In the genomic region with DNA sequence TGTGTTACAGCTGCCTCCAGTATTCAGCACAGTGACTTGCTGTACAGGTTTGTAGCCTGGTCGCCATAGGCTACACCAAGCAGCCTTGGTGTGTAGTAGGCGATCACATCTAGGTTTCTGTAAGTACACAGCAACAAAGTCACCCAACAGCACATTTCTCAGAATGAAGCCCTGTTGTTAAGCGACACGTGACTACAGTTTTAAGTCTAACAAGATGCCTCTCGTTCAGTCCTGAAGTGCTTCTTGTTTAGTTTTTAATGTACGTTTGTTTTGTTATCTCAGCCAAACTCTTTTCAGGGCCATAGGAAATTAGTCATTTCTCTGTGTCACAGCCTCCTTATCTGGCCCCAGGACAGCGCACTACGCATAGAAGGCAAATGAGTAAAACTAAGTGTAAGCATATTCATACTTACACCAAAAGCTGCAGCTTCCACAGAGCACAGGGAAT, we compare ENCODE assay signal across 8 cellular contexts. TPM values are rescaled to one million over a fixed set of nuclear protein-coding genes. Genes with fewer than 3 reads are reported as not detected.
A peak's percentile ranks its signal among the peaks of the same experiment; 100 is the strongest.
DNase-seq lines count a peak whose midpoint lies in the region; ATAC-seq and TF ChIP-seq lines count a peak whose summit lies in the region.

No MANE protein-coding gene starts in this region.

- peaks cover 0 to 27% (median 8%) of the 10 kb centered on the region in 4 donors for H3K4me1 ChIP-seq in transverse colon

- intact Hi-C loops in left cardiac atrium (cut with DNase I) (no loop called here), transverse colon (cut with DNase I; ENCODE audit: low total_unique reads) (no loop called here)

- ATAC-seq in HG02852 (IDR thresholded peaks at IDR 0.05; ENCODE audit: unreplicated experiment) (peak; percentile 49), left cardiac atrium (peak; percentile 21 to 28)

- peaks cover 46% of the 10 kb centered on the region for H3K36me3 Mint-ChIP-seq in activated CD4-positive, alpha-beta memory T cell treated with anti-CD3 and anti-CD28 coated beads, Interleukin-2, amount 10 ng/mL, durations not matched to agents 7 days and 5 days (ENCODE audit: low read depth)

- no peaks in the 10 kb centered on the region for H3K27me3 ChIP-seq in transverse colon

- peaks cover 97% of the 10 kb centered on the region for H3K4me1 Mint-ChIP-seq in activated CD4-positive, alpha-beta memory T cell treated with anti-CD3 and anti-CD28 coated beads, Interleukin-2, amount 10 ng/mL, durations not matched to agents 7 days and 5 days

- H3K9me3 ChIP-seq in transverse colon = no peaks in the 10 kb centered on the region

- H3K27ac Mint-ChIP-seq in activated CD4-positive, alpha-beta memory T cell treated with anti-CD3 and anti-CD28 coated beads, Interleukin-2, amount 10 ng/mL, durations not matched to agents 7 days and 5 days = peak overlapping the region; percentile 96

- H3K9me3 Mint-ChIP-seq in activated CD4-positive, alpha-beta memory T cell treated with anti-CD3 and anti-CD28 coated beads, Interleukin-2, amount 10 ng/mL, durations not matched to agents 7 days and 5 days = no peaks in the 10 kb centered on the region

- POLR2A ChIA-PET in activated CD4-positive, alpha-beta memory T cell treated with anti-CD3 and anti-CD28 coated beads, Interleukin-2, amount 10 ng/mL, durations not matched to agents 7 days and 5 days (lab: Charles Lee) = interaction anchor here (1.0 to 12.9 kb wide), 15 partner anchors 9 to 157 kb away, joined by 3 to 349 read pairs (median 10); a partner anchor contains a TSS

- H3K27me3 Mint-ChIP-seq in activated CD4-positive, alpha-beta memory T cell treated with anti-CD3 and anti-CD28 coated beads, Interleukin-2, amount 10 ng/mL, durations not matched to agents 7 days and 5 days = no peaks in the 10 kb centered on the region

- peaks cover 0 to 10% (median 0%) of the 10 kb centered on the region in 4 donors for H3K36me3 ChIP-seq in transverse colon

- peak overlapping the region; percentile 67 to 80 (median 76) for H3K27ac ChIP-seq in transverse colon

- DNase-seq in GM13977 (ENCODE audit: low spot score) = peak; percentile 60
- DNase-seq in activated CD4-positive, alpha-beta memory T cell treated with anti-CD3 and anti-CD28 coated beads, Interleukin-2, amount 10 ng/mL, durations not matched to agents 7 days and 5 days = peak; percentile 70
- no peak for DNase-seq in left cardiac atrium
- no peak for DNase-seq in transverse colon
- DNase-seq in NCI-H524 treated with DMSO at 0.1 percent for 48 hours (lab: John Stamatoyannopoulos, UW) = no peak
- DNase-seq in DMS 273 (lab: John Stamatoyannopoulos, UW; ENCODE audit: unreplicated experiment) = no peak
- no peak for DNase-seq in mesenteric fat pad (ENCODE audit: low spot score)

- 62 to 69% methylated on average over 6 to 8 of the region's 8 CpGs for WGBS in transverse colon (ENCODE audit: low coverage in 1 of 2), 2 donors

- no peak overlapping the region for H3K4me3 ChIP-seq in transverse colon

- TF ChIP-seq POLR2A in transverse colon (IDR thresholded peaks at IDR 0.05) = no peak

- TF ChIP-seq CTCF in GM13977 (IDR thresholded peaks at IDR 0.05; ENCODE audit: extremely low read depth, insufficient read depth, missing control alignments) (no peak), transverse colon (IDR thresholded peaks at IDR 0.05) (no peak)

- H3K4me3 Mint-ChIP-seq in activated CD4-positive, alpha-beta memory T cell treated with anti-CD3 and anti-CD28 coated beads, Interleukin-2, amount 10 ng/mL, durations not matched to agents 7 days and 5 days = peak overlapping the region; percentile 56

- CTCF ChIA-PET in activated CD4-positive, alpha-beta memory T cell treated with anti-CD3 and anti-CD28 coated beads, Interleukin-2, amount 10 ng/mL, durations not matched to agents 7 days and 5 days (lab: Charles Lee) = interaction anchor here (0.6 to 2.9 kb wide), 10 partner anchors 10 to 87 kb away, joined by 3 to 17 read pairs (median 4); no protein-coding TSS in a partner anchor

- no peak for TF ChIP-seq EP300 in transverse colon (IDR thresholded peaks at IDR 0.05; ENCODE audit: low read depth)

- in situ Hi-C loops in GM13977 (cut with MboI; ENCODE audit: low pct_unique_long_range_greater_than_20kb, low sequenced_read_pairs, unreplicated experiment) = no loop called here
- in situ Hi-C loops in transverse colon (cut with MboI; ENCODE audit: low pct_ligation_motif_present in 1 of 4, low pct_unique_long_range_greater_than_20kb in 1 of 4, low sequenced_read_pairs in 3 of 4) = no loop called here

RNA-seq across cellular contexts. Expression of a gene that starts 50.0 kb away (rescaled TPM):
- 10 to 100 TPM; 43.7 to 46.2 TPM for total RNA-seq in activated CD4-positive, alpha-beta memory T cell treated with anti-CD3 and anti-CD28 coated beads, Interleukin-2, amount 10 ng/mL, durations not matched to agents 7 days and 5 days
- total RNA-seq in left cardiac atrium (10 to 100 TPM in 1 of 2 donors, 1 to 10 TPM in 1; 6.0 to 14.8 TPM), transverse colon (10 to 100 TPM in 1 of 4 donors, 1 to 10 TPM in 3; 3.0 to 14.6 (median 6.5) TPM), mesenteric fat pad (32.6 TPM)

Comparison
In these comparisons a context has a peak if more than half of its experiments do, and no peak if none do; other contexts are left out.
1. DNase-seq: peak in GM13977 (single experiment) and activated CD4-positive, alpha-beta memory T cell treated with anti-CD3 and anti-CD28 coated beads, Interleukin-2, amount 10 ng/mL, durations not matched to agents 7 days and 5 days (single experiment); none in left cardiac atrium (single experiment), transverse colon (single experiment), NCI-H524 treated with DMSO at 0.1 percent for 48 hours (single experiment), DMS 273 (single experiment) and mesenteric fat pad (single experiment).